ENCODE assay signal across 7 cellular contexts in genomic region chr21:9247290-9247613, GRCh38.
DNase-seq lines count a peak whose midpoint lies in the region; ATAC-seq and TF ChIP-seq lines count a peak whose summit lies in the region.
"Not testable (repeated sequence)": the region's sequence is repeated elsewhere in the genome, so short reads cannot be mapped to it uniquely, and the experiment has no call there.

No MANE protein-coding gene starts in this region.

- H3K27me3 ChIP-seq in IMR-90 (ENCODE audit: control insufficient read depth, insufficient read depth, low read length); left lung; psoas muscle (ENCODE audit: insufficient read depth in 3 of 3, low read length in 2 of 3): not testable (repeated sequence)

- not testable (repeated sequence) for H3K56ac ChIP-seq in IMR-90 (ENCODE audit: extremely low read depth, insufficient read depth, low read length)

- BruUV-seq in IMR-90 (replicated peaks; lab: Mats Ljungman, UMichigan) = not testable (repeated sequence)

- H3K4me3 ChIP-seq in IMR-90 (ENCODE audit: insufficient read depth, low read depth, low read length); left lung; psoas muscle: not testable (repeated sequence)

- TF ChIP-seq POLR2A in IMR-90 (IDR thresholded peaks at IDR 0.05; ENCODE audit: low read depth, low read length) = not testable (repeated sequence)

- not testable (repeated sequence) for H3K23ac ChIP-seq in IMR-90 (ENCODE audit: low read depth, low read length)

- not testable (repeated sequence) for H4K20me1 ChIP-seq in IMR-90 (ENCODE audit: insufficient read depth, low read length)

- H3K4ac ChIP-seq in IMR-90 (ENCODE audit: low read depth, low read length) = not testable (repeated sequence)

- H3K4me2 ChIP-seq in IMR-90 (ENCODE audit: low read depth, low read length) = not testable (repeated sequence)

- H3K14ac ChIP-seq in IMR-90 (replicated peaks; ENCODE audit: low read depth, low read length) = not testable (repeated sequence)

- POLR2A ChIA-PET in IMR-90 (lab: Charles Lee; ENCODE audit: unreplicated experiment) = not testable (repeated sequence)

- not testable (repeated sequence) for H3K79me1 ChIP-seq in IMR-90 (ENCODE audit: low read depth in 1 of 2, low read length in 2 of 2)

- H4K5ac ChIP-seq in IMR-90 (ENCODE audit: low read depth, low read length) = not testable (repeated sequence)

- H3K9ac ChIP-seq in IMR-90 (ENCODE audit: low read depth, low read length) = not testable (repeated sequence)

- H3K36me3 ChIP-seq in IMR-90 (ENCODE audit: control insufficient read depth, insufficient read depth, low read length); left lung; psoas muscle (ENCODE audit: insufficient read depth in 1 of 2, low read depth in 1 of 2): not testable (repeated sequence)

- CTCF ChIA-PET in IMR-90 (lab: Yijun Ruan, JAX) = not testable (repeated sequence)

- dilution Hi-C loops in IMR-90 (cut with HindIII; ENCODE audit: low sequenced_read_pairs, unreplicated experiment) = not testable (repeated sequence)

- not testable (repeated sequence) for H4K91ac ChIP-seq in IMR-90 (ENCODE audit: insufficient read depth, low read depth, low read length)

- H2AFZ ChIP-seq in IMR-90 (replicated peaks; ENCODE audit: low read length, poor library complexity) = not testable (repeated sequence)

- intact Hi-C loops in IMR-90 (cut with micrococcal nuclease); left lung (cut with DNase I); psoas muscle (cut with DNase I): not testable (repeated sequence)

- H3K9me1 ChIP-seq in IMR-90 (ENCODE audit: insufficient read depth, low read length) = not testable (repeated sequence)

- peaks cover 15% of the 10 kb centered on the region for H3K9me3 ChIP-seq in IMR-90 (ENCODE audit: control insufficient read depth, insufficient read depth, low read length)
- peaks cover 21 to 25% of the 10 kb centered on the region in 2 donors for H3K9me3 ChIP-seq in left lung
- H3K9me3 ChIP-seq in psoas muscle = peaks cover 20% of the 10 kb centered on the region

- H3K18ac ChIP-seq in IMR-90 (ENCODE audit: low read depth, low read length) = not testable (repeated sequence)

- not testable (repeated sequence) for TF ChIP-seq CTCF in IMR-90 (conservative IDR thresholded peaks at IDR 0.05; ENCODE audit: low read depth, low read length); left lung (IDR thresholded peaks at IDR 0.05); psoas muscle (IDR thresholded peaks at IDR 0.05)

- not testable (repeated sequence) for H3K27ac ChIP-seq in IMR-90 (ENCODE audit: insufficient read depth, low read length); left lung; psoas muscle

- DNase-seq in IMR-90, left lung, psoas muscle: not testable (repeated sequence)

- not testable (repeated sequence) for H2AK9ac ChIP-seq in IMR-90 (replicated peaks; ENCODE audit: low read depth, low read length, poor library complexity)

- peak overlapping the region; percentile 86 for H2BK5ac ChIP-seq in IMR-90 (ENCODE audit: low read depth, low read length, poor library complexity, severe bottlenecking)

- in situ Hi-C loops in IMR-90 (cut with MboI; ENCODE audit: low sequenced_read_pairs) = not testable (repeated sequence)

- not testable (repeated sequence) for H3K4me1 ChIP-seq in IMR-90 (ENCODE audit: control insufficient read depth, insufficient read depth, low read length); left lung; psoas muscle

- not testable (repeated sequence) for H4K8ac ChIP-seq in IMR-90 (ENCODE audit: low read depth in 2 of 2, low read length in 2 of 2)

- not testable (repeated sequence) for H2BK120ac ChIP-seq in IMR-90 (ENCODE audit: low read depth, low read length)

- not testable (repeated sequence) for H2BK20ac ChIP-seq in IMR-90 (ENCODE audit: low read depth, low read length)

- not testable (repeated sequence) for H2BK15ac ChIP-seq in IMR-90 (ENCODE audit: low read depth, low read length)

- TF ChIP-seq RAD21 in IMR-90 (IDR thresholded peaks at IDR 0.05; ENCODE audit: low read length) = not testable (repeated sequence)

- peak; percentile 27 for ATAC-seq in GM18870 (IDR thresholded peaks at IDR 0.05; ENCODE audit: unreplicated experiment)
- ATAC-seq in GM21737 (IDR thresholded peaks at IDR 0.05; ENCODE audit: unreplicated experiment) = peak; percentile 13
- peak; percentile 9 for ATAC-seq in HG02981 (IDR thresholded peaks at IDR 0.05; ENCODE audit: unreplicated experiment)
- peak; percentile 27; the same call in 1 of the 2 replicates for ATAC-seq in IMR-90 (ENCODE audit: low read depth)
- ATAC-seq in esophagus mucosa = peak; percentile 61
- ATAC-seq in left lung = peak; percentile 49
- ATAC-seq in psoas muscle = peak; percentile 40 to 61 (median 59)

- H2AK5ac ChIP-seq in IMR-90 (ENCODE audit: low read depth, low read length) = not testable (repeated sequence)

Comparison
In these comparisons a context has a peak if more than half of its experiments do, and no peak if none do; other contexts are left out.
1. ATAC-seq: peak in every context shown above with its lines; median percentile 61 in esophagus mucosa; 59 in psoas muscle; 49 in left lung; 27 in GM18870; 27 in IMR-90; 13 in GM21737; 9 in HG02981.